ENCODE assay signal across 9 cellular contexts in genomic region chr6:36360241-36361054, GRCh38. TPM values are rescaled to one million over a fixed set of nuclear protein-coding genes. Genes with fewer than 3 reads are reported as not detected.
DNase-seq lines count a peak whose midpoint lies in the region; ATAC-seq, FAIRE-seq and TF ChIP-seq lines count a peak whose summit lies in the region.
"Had no signal": no experiment of that assay in that cellular context is flagged by ENCODE, and none has a peak within 500 bp of the region (broad histone marks: within the 10 kb centered on the region; RNA-seq: fewer than 3 reads in every experiment).

No MANE protein-coding gene starts in this region.

- no peak overlapping the region for H3K9ac ChIP-seq in kidney (ENCODE audit: low read length in 2 of 2)

- no peak for FAIRE-seq in bronchial epithelial cell (lab: Jason Lieb, UNC)
- FAIRE-seq in kidney (lab: Jason Lieb, UNC), result no peak

- H3K4me1 ChIP-seq in kidney (ENCODE audit: control insufficient read depth in 1 of 2, insufficient read depth in 1 of 2, low read depth in 1 of 2, low read length in 2 of 2), result peaks cover 7 to 8% of the 10 kb centered on the region in 2 donors

- H3K36me3 ChIP-seq in bronchial epithelial cell (ENCODE audit: control insufficient read depth, insufficient read depth, low read length), result no peaks in the 10 kb centered on the region
- H3K36me3 ChIP-seq in kidney (ENCODE audit: control insufficient read depth in 1 of 2, insufficient read depth in 2 of 2, low read length in 2 of 2), result no peaks in the 10 kb centered on the region

- peak; percentile 86 for TF ChIP-seq CTCF in bronchial epithelial cell (IDR thresholded peaks at IDR 0.05; ENCODE audit: insufficient read depth, low read length, severe bottlenecking)
- TF ChIP-seq CTCF in kidney (IDR thresholded peaks at IDR 0.05; ENCODE audit: borderline replicate concordance, extremely low read depth, insufficient read depth), result peak; percentile 77

- no peak overlapping the region for H3K4me3 ChIP-seq in bronchial epithelial cell (ENCODE audit: low read depth, low read length)
- H3K4me3 ChIP-seq in kidney (ENCODE audit: low read length in 2 of 2), result no peak overlapping the region
- H3K4me3 ChIP-seq: SK-N-MC had no signal

- peak; percentile 57 for ATAC-seq in HG02642 (IDR thresholded peaks at IDR 0.05; ENCODE audit: poor library complexity, unreplicated experiment)
- no peak for ATAC-seq in GM19455 (IDR thresholded peaks at IDR 0.05; ENCODE audit: unreplicated experiment)

- no peak overlapping the region for H3K27ac ChIP-seq in kidney (ENCODE audit: low read depth in 2 of 2, low read length in 2 of 2)
- H3K27ac ChIP-seq: SK-N-MC had no signal

- H3K27me3 ChIP-seq in bronchial epithelial cell (ENCODE audit: control insufficient read depth, insufficient read depth, low read length), result no peaks in the 10 kb centered on the region

- DNase-seq in DMS 273 (lab: John Stamatoyannopoulos, UW; ENCODE audit: unreplicated experiment) (peak; percentile 93), NCI-H226 (peak; percentile 52), bronchial epithelial cell (ENCODE audit: low read depth) (peak; percentile 45), kidney (peak; percentile 87)
- peak; percentile 26 to 49 (median 39) for DNase-seq in activated CD4-positive, CD25-positive, alpha-beta regulatory T cell (lab: John Stamatoyannopoulos, UW)
- DNase-seq in stimulated activated CD4-positive, alpha-beta T cell treated with anti-CD3 and anti-CD28 coated beads, Interleukin-2, amount 100 ng/mL, for 24 hours, result peak; percentile 70 to 73

- H3K9me3 ChIP-seq in kidney (ENCODE audit: control insufficient read depth in 1 of 2, low read length in 2 of 2), result no peaks in the 10 kb centered on the region

- intact Hi-C loops in kidney (cut with DNase I), result no loop called here

RNA-seq across cellular contexts. Expression of gene BNIP5, which starts 23.8 kb away (rescaled TPM):
- total RNA-seq in bronchial epithelial cell (not detected in 2 replicates), kidney (0.44 TPM)
- polyA plus RNA-seq in kidney (ENCODE audit: insufficient read depth, low read depth, low replicate concordance), result not detected

RNA-seq across cellular contexts. Expression of gene ETV7, which starts 27.0 kb away (rescaled TPM):
- total RNA-seq in bronchial epithelial cell (0.13 TPM in 1 of 2 replicates, not detected in the other), kidney (4.6 TPM)
- 0.99 TPM for polyA plus RNA-seq in kidney (ENCODE audit: insufficient read depth, low read depth, low replicate concordance)

Comparison
In these comparisons a context has a peak if more than half of its experiments do, and no peak if none do; other contexts are left out.
1. DNase-seq: peak in every context shown above with its lines; median percentile 93 in DMS 273; 87 in kidney; 72 in stimulated activated CD4-positive, alpha-beta T cell treated with anti-CD3 and anti-CD28 coated beads, Interleukin-2, amount 100 ng/mL, for 24 hours; 52 in NCI-H226; 45 in bronchial epithelial cell; 39 in activated CD4-positive, CD25-positive, alpha-beta regulatory T cell.